8 cellular contexts compared by ENCODE assay signal in genomic region chr2:202375611-202376408, GRCh38. TPM values are rescaled to one million over a fixed set of nuclear protein-coding genes. Genes with fewer than 3 reads are reported as not detected.
DNase-seq lines count a peak whose midpoint lies in the region; ATAC-seq and TF ChIP-seq lines count a peak whose summit lies in the region.

BMPR2 (plus strand) TSS chr2:202376327; CDS start chr2:202377475, 1,148 bp downstream.

- peaks cover 25% of the 10 kb centered on the region for H3K4me1 Mint-ChIP-seq in activated CD4-positive, alpha-beta memory T cell treated with anti-CD3 and anti-CD28 coated beads, Interleukin-2, amount 10 ng/mL, durations not matched to agents 7 days and 5 days

- ATAC-seq in GM19397 (IDR thresholded peaks at IDR 0.05; ENCODE audit: unreplicated experiment): peak; percentile 80
- peak; percentile 66 for ATAC-seq in HG03565 (IDR thresholded peaks at IDR 0.05; ENCODE audit: unreplicated experiment)
- ATAC-seq in lower lobe of right lung: peak; percentile 94 to 96

- H3K4me1 ChIP-seq in ectodermal cell (ENCODE audit: control insufficient read depth, insufficient read depth, low read length) (peaks cover 10% of the 10 kb centered on the region), lower lobe of right lung (peaks cover 35% of the 10 kb centered on the region)

- DNase-seq in NCI-H774 (lab: John Stamatoyannopoulos, UW) (peak; percentile 79), lower lobe of right lung (peak; percentile 92)
- peak; percentile 86 for DNase-seq in activated CD4-positive, alpha-beta memory T cell treated with anti-CD3 and anti-CD28 coated beads, Interleukin-2, amount 10 ng/mL, durations not matched to agents 7 days and 5 days
- DNase-seq in stimulated activated CD4-positive, alpha-beta T cell treated with anti-CD3 and anti-CD28 coated beads, TNF-alpha, amount 100 ng/mL, for 1 hour (ENCODE audit: low read depth in 3 of 3, low spot score in 1 of 3): peak; percentile 44 to 78 (median 70)

- peaks cover 3% of the 10 kb centered on the region for H3K36me3 Mint-ChIP-seq in activated CD4-positive, alpha-beta memory T cell treated with anti-CD3 and anti-CD28 coated beads, Interleukin-2, amount 10 ng/mL, durations not matched to agents 7 days and 5 days (ENCODE audit: low read depth)

- H3K4me3 ChIP-seq in ectodermal cell (ENCODE audit: insufficient read depth, low read depth, low read length) (peak within 1 kb of the TSS; percentile 97), lower lobe of right lung (peak within 1 kb of the TSS; percentile 66)

- intact Hi-C loops in lower lobe of right lung (cut with DNase I): no loop called here

- CTCF ChIA-PET in activated CD4-positive, alpha-beta memory T cell treated with anti-CD3 and anti-CD28 coated beads, Interleukin-2, amount 10 ng/mL, durations not matched to agents 7 days and 5 days (lab: Charles Lee): no interaction called here

- 0% methylated on average over 70 of the region's 70 CpGs for WGBS in ectodermal cell, 2 experiments

- H3K27me3 Mint-ChIP-seq in activated CD4-positive, alpha-beta memory T cell treated with anti-CD3 and anti-CD28 coated beads, Interleukin-2, amount 10 ng/mL, durations not matched to agents 7 days and 5 days: peaks cover 11% of the 10 kb centered on the region

- POLR2A ChIA-PET in activated CD4-positive, alpha-beta memory T cell treated with anti-CD3 and anti-CD28 coated beads, Interleukin-2, amount 10 ng/mL, durations not matched to agents 7 days and 5 days (lab: Charles Lee): interaction anchor here (0.9 to 2.0 kb wide), 3 partner anchors 104 to 248 kb away, joined by 3 to 8 read pairs (median 3); no protein-coding TSS in a partner anchor

- H3K9me3 Mint-ChIP-seq in activated CD4-positive, alpha-beta memory T cell treated with anti-CD3 and anti-CD28 coated beads, Interleukin-2, amount 10 ng/mL, durations not matched to agents 7 days and 5 days: no peaks in the 10 kb centered on the region

- H3K27ac ChIP-seq in C4-2B (peak within 1 kb of the TSS; percentile 89), ectodermal cell (ENCODE audit: insufficient read depth, low read depth, low read length, poor library complexity, severe bottlenecking) (peak within 1 kb of the TSS; percentile 89), lower lobe of right lung (peak within 1 kb of the TSS; percentile 90)

- H3K27me3 ChIP-seq in ectodermal cell (ENCODE audit: control insufficient read depth, insufficient read depth, low read length, poor library complexity, severe bottlenecking) (peaks cover 9% of the 10 kb centered on the region), lower lobe of right lung (ENCODE audit: low read depth) (no peaks in the 10 kb centered on the region)

- H3K9me3 ChIP-seq in ectodermal cell (ENCODE audit: control insufficient read depth, low read length): no peaks in the 10 kb centered on the region
- H3K9me3 ChIP-seq in lower lobe of right lung: no peaks in the 10 kb centered on the region

- H3K36me3 ChIP-seq in ectodermal cell (ENCODE audit: control insufficient read depth, insufficient read depth, low read length) (no peaks in the 10 kb centered on the region), lower lobe of right lung (no peaks in the 10 kb centered on the region)

- H3K27ac Mint-ChIP-seq in activated CD4-positive, alpha-beta memory T cell treated with anti-CD3 and anti-CD28 coated beads, Interleukin-2, amount 10 ng/mL, durations not matched to agents 7 days and 5 days: peak within 1 kb of the TSS; percentile 75

- H3K4me3 Mint-ChIP-seq in activated CD4-positive, alpha-beta memory T cell treated with anti-CD3 and anti-CD28 coated beads, Interleukin-2, amount 10 ng/mL, durations not matched to agents 7 days and 5 days: peak within 1 kb of the TSS; percentile 99

- no peak for TF ChIP-seq CTCF in C4-2B (conservative IDR thresholded peaks at IDR 0.05)
- TF ChIP-seq CTCF in lower lobe of right lung (IDR thresholded peaks at IDR 0.05): no peak

RNA-seq across cellular contexts. Expression of gene BMPR2, which starts in this region (rescaled TPM):
- 10 to 100 TPM in 1 of 2 experiments, 1 to 10 TPM in 1; 9.7 to 10.6 TPM for total RNA-seq in activated CD4-positive, alpha-beta memory T cell treated with anti-CD3 and anti-CD28 coated beads, Interleukin-2, amount 10 ng/mL, durations not matched to agents 7 days and 5 days
- 7.6 TPM for polyA plus RNA-seq in ectodermal cell (2013, experiment 1 of 4)
- polyA plus RNA-seq in ectodermal cell (2013, experiment 2 of 4): 7.4 TPM
- 8.1 TPM for polyA plus RNA-seq in ectodermal cell (2013, experiment 3 of 4)
- 10.9 TPM for polyA plus RNA-seq in ectodermal cell (2013, experiment 4 of 4)
- 137 TPM for total RNA-seq in lower lobe of right lung

Comparison
In these comparisons a context has a peak if more than half of its experiments do, and no peak if none do; other contexts are left out.
1. Peak in every context shown above with its lines: DNase-seq, ATAC-seq, H3K4me3 ChIP-seq and H3K27ac ChIP-seq.
2. RNA of gene BMPR2 (total RNA-seq): 137 TPM in lower lobe of right lung (single experiment); 9.7 to 10.6 TPM in activated CD4-positive, alpha-beta memory T cell treated with anti-CD3 and anti-CD28 coated beads, Interleukin-2, amount 10 ng/mL, durations not matched to agents 7 days and 5 days; every median in the first group is over 10 times any median in the second.